18 cellular contexts compared by ENCODE assay signal in genomic region chr13:19052180-19052579, GRCh38.
A peak's percentile ranks its signal among the peaks of the same experiment; 100 is the strongest.
DNase-seq lines count a peak whose midpoint lies in the region; ATAC-seq, FAIRE-seq and TF ChIP-seq lines count a peak whose summit lies in the region.
"Had no signal": no experiment of that assay in that cellular context is flagged by ENCODE, and none has a peak within 500 bp of the region (broad histone marks: within the 10 kb centered on the region; RNA-seq: fewer than 3 reads in every experiment).

No MANE protein-coding gene starts in this region.

- H2AFZ ChIP-seq in HepG2 (ENCODE audit: low read length) (no peak overlapping the region), neuronal stem cell (ENCODE audit: low read length) (no peak overlapping the region)
- H2AFZ ChIP-seq: GM23248 had no signal

- in situ Hi-C loops in HepG2 (cut with HindIII; ENCODE audit: extremely low pct_ligation_motif_present, low pct_unique_long_range_greater_than_20kb), result no loop called here

- H3K4me2 ChIP-seq in HepG2 (ENCODE audit: low read depth, low read length) (no peak overlapping the region), neuronal stem cell (ENCODE audit: insufficient read depth, low read length, poor library complexity, severe bottlenecking) (no peak overlapping the region)
- H3K4me2 ChIP-seq: A549 had no signal

- no TSS peak for BruUV-seq in HepG2 (replicated peaks; lab: Mats Ljungman, UMichigan)

- H3K9me3 ChIP-seq in HepG2 (ENCODE audit: low read length) (no peaks in the 10 kb centered on the region; the same call in 1 of the 2 replicates), right lobe of liver (no peaks in the 10 kb centered on the region), neuronal stem cell (replicated peaks in 1 of 2; ENCODE audit: control insufficient read depth in 2 of 2, insufficient read depth in 1 of 2, low read depth in 1 of 2, low read length in 2 of 2) (peaks cover 0 to 74% of the 10 kb centered on the region in 2 donors)
- H3K9me3 ChIP-seq: A549, Caco-2, HAP-1 had no signal

- H3K4me3 ChIP-seq in HepG2 (replicated peaks in 1 of 3; ENCODE audit: insufficient read depth in 1 of 3, low read depth in 2 of 3, low read length in 3 of 3) (no peak overlapping the region), right lobe of liver (no peak overlapping the region), bronchial epithelial cell (ENCODE audit: low read depth, low read length) (no peak overlapping the region), neuronal stem cell (ENCODE audit: low read length in 2 of 2) (peak overlapping the region in 1 of 2 donors; percentile 67)
- H3K4me3 ChIP-seq: A549, GM23248, HAP-1 had no signal

- H2BK15ac ChIP-seq in neuronal stem cell (ENCODE audit: low read length), result no peak overlapping the region

- CTCF ChIA-PET in HepG2 (lab: Yijun Ruan, JAX; ENCODE audit: low intra/inter-chr PET ratio, low total read pairs), result no interaction called here

- no peak overlapping the region for H2BK120ac ChIP-seq in neuronal stem cell (ENCODE audit: low read depth, low read length)

- H3K79me1 ChIP-seq in neuronal stem cell (ENCODE audit: low read depth, low read length), result no peaks in the 10 kb centered on the region

- H3K36me3 ChIP-seq in HepG2 (replicated peaks in 1 of 2; ENCODE audit: control insufficient read depth in 1 of 2, insufficient read depth in 2 of 2, low read length in 2 of 2) (no peaks in the 10 kb centered on the region), right lobe of liver (no peaks in the 10 kb centered on the region), bronchial epithelial cell (ENCODE audit: control insufficient read depth, insufficient read depth, low read length) (no peaks in the 10 kb centered on the region), neuronal stem cell (replicated peaks in 1 of 2; ENCODE audit: control insufficient read depth in 2 of 2, insufficient read depth in 2 of 2, low read length in 2 of 2) (no peaks in the 10 kb centered on the region)
- H3K36me3 ChIP-seq: HAP-1 had no signal

- TF ChIP-seq RAD21 in HepG2 (CRISPR knock-in tag; IDR thresholded peaks at IDR 0.05), result no peak

- no peak overlapping the region for H3K18ac ChIP-seq in neuronal stem cell (ENCODE audit: low read length)

- no peak for TF ChIP-seq POLR2A in HepG2 (IDR thresholded peaks at IDR 0.05; ENCODE audit: insufficient read depth in 1 of 2, low read depth in 2 of 2, low read length in 2 of 2)
- no peak for TF ChIP-seq POLR2A in right lobe of liver (IDR thresholded peaks at IDR 0.05)

- H4K20me1 ChIP-seq in HepG2 (ENCODE audit: insufficient read depth, low read length), result no peaks in the 10 kb centered on the region

- H3K27me3 ChIP-seq in HepG2 (ENCODE audit: control insufficient read depth in 1 of 2, insufficient read depth in 2 of 2, low read length in 2 of 2) (no peaks in the 10 kb centered on the region; a peak in 1 of 5 replicates), right lobe of liver (no peaks in the 10 kb centered on the region), bronchial epithelial cell (ENCODE audit: control insufficient read depth, insufficient read depth, low read length) (no peaks in the 10 kb centered on the region), neuronal stem cell (ENCODE audit: control insufficient read depth in 3 of 3, insufficient read depth in 3 of 3, low read depth in 1 of 3, low read length in 3 of 3) (no peaks in the 10 kb centered on the region)

- H4K8ac ChIP-seq in neuronal stem cell (ENCODE audit: low read depth, low read length), result no peak overlapping the region

- no peak overlapping the region for H3K4ac ChIP-seq in neuronal stem cell (ENCODE audit: low read length)

- no peak overlapping the region for H3K9ac ChIP-seq in HepG2 (ENCODE audit: insufficient read depth, low read depth, low read length)
- peak overlapping the region; percentile 7 for H3K9ac ChIP-seq in neuronal stem cell (ENCODE audit: low read depth, low read length, poor library complexity)
- H3K9ac ChIP-seq: GM23248 had no signal

- POLR2A ChIA-PET in HepG2 (lab: Yijun Ruan, JAX), result no interaction called here

- H3K4me1 ChIP-seq in HepG2 (ENCODE audit: insufficient read depth, low read length) (no peaks in the 10 kb centered on the region), right lobe of liver (no peaks in the 10 kb centered on the region), neuronal stem cell (ENCODE audit: control insufficient read depth in 2 of 2, insufficient read depth in 1 of 2, low read depth in 1 of 2, low read length in 2 of 2) (no peaks in the 10 kb centered on the region)
- H3K4me1 ChIP-seq: A549, Caco-2, HAP-1 had no signal

- intact Hi-C loops in HepG2 (cut with micrococcal nuclease; ENCODE audit: unreplicated experiment) (no loop called here), right lobe of liver (cut with DNase I) (no loop called here)

- H3K27ac ChIP-seq in HepG2 (ENCODE audit: extremely low read length, insufficient read depth, low read length), result no peak overlapping the region
- no peak overlapping the region for H3K27ac ChIP-seq in right lobe of liver
- H3K27ac ChIP-seq in neuronal stem cell (replicated peaks; ENCODE audit: low read length), result no peak overlapping the region
- H3K27ac ChIP-seq: 22Rv1, A549, C4-2B, GM23248 had no signal

- TF ChIP-seq CTCF in HepG2 (CRISPR knock-in tag; IDR thresholded peaks at IDR 0.05), result no peak
- TF ChIP-seq CTCF in right lobe of liver (IDR thresholded peaks at IDR 0.05), result no peak
- TF ChIP-seq CTCF in bronchial epithelial cell (IDR thresholded peaks at IDR 0.05; ENCODE audit: insufficient read depth, low read length, severe bottlenecking), result no peak

- 36% methylated on average over 6 of the region's 6 CpGs for WGBS in HepG2 (ENCODE audit: low lambda C conversion rate)
- WGBS in right lobe of liver (ENCODE audit: insufficient coverage, low coverage, low lambda C conversion rate, missing lambda C conversion rate), result 48% methylated on average over 4 of the region's 6 CpGs
- no CpG with 5 or more reads among the region's 6 CpGs for WGBS in neuronal stem cell (ENCODE audit: extremely low coverage in 2 of 2, insufficient read length in 2 of 2, insufficient replicate concordance in 1 of 2), 2 donors

- H2BK12ac ChIP-seq in neuronal stem cell (ENCODE audit: low read length), result no peak overlapping the region

- TF ChIP-seq EP300 in HepG2 (IDR thresholded peaks at IDR 0.05; ENCODE audit: low read depth in 2 of 2, low read length in 2 of 2), result no peak
- no peak for TF ChIP-seq EP300 in HepG2 (CRISPR knock-in tag; IDR thresholded peaks at IDR 0.05; ENCODE audit: borderline replicate concordance)

- no peak overlapping the region for H3K14ac ChIP-seq in neuronal stem cell (ENCODE audit: low read length)

- ATAC-seq in HepG2 (no peak), right lobe of liver (no peak), HG03025 (IDR thresholded peaks at IDR 0.05; ENCODE audit: low FRiP score, unreplicated experiment) (no peak)
- ATAC-seq: A549 had no signal

- H2AK5ac ChIP-seq in neuronal stem cell (ENCODE audit: low read depth, low read length), result no peak overlapping the region

- no peaks in the 10 kb centered on the region for H3K79me2 ChIP-seq in HepG2 (ENCODE audit: insufficient read depth, low read length)

- FAIRE-seq in HepG2 (lab: Jason Lieb, UNC) (no peak), bronchial epithelial cell (lab: Jason Lieb, UNC) (peak; percentile 100)
- FAIRE-seq: A549, D721Med had no signal

- DNase-seq in HepG2 (ENCODE audit: low spot score), result no peak
- no peak for DNase-seq in right lobe of liver
- DNase-seq in bronchial epithelial cell (ENCODE audit: low read depth), result no peak
- no peak for DNase-seq in neuronal stem cell (ENCODE audit: low spot score)
- no peak for DNase-seq in OCI-M1 (lab: John Stamatoyannopoulos, UW)
- DNase-seq in HuH-7 (ENCODE audit: low spot score), result no peak
- DNase-seq: AML-193; Caco-2; CD4-positive, alpha-beta T cell; GDM1; GM23248; KG1 had no signal

- H4K91ac ChIP-seq in neuronal stem cell (ENCODE audit: low read depth, low read length, poor library complexity), result no peak overlapping the region

- H3K23ac ChIP-seq in neuronal stem cell (ENCODE audit: low read depth, low read length, poor library complexity), result no peak overlapping the region

- no peak overlapping the region for H2BK5ac ChIP-seq in neuronal stem cell (ENCODE audit: low read length)

TF ChIP-seq in HepG2, 621 proteins besides CTCF, POLR2A, EP300 and RAD21:
- TF ChIP-seq ZNF891 (CRISPR knock-in tag; IDR thresholded peaks at IDR 0.05), result no peak
- TF ChIP-seq CREB1 (IDR thresholded peaks at IDR 0.05), result peak; percentile 75
- TF ChIP-seq CREB1 (CRISPR knock-in tag; IDR thresholded peaks at IDR 0.05), result no peak
- TF ChIP-seq EED (CRISPR knock-in tag; IDR thresholded peaks at IDR 0.05), result no peak
- no peak for TF ChIP-seq HNRNPK (IDR thresholded peaks at IDR 0.05; ENCODE audit: low read depth, low read length, poor library complexity, severe bottlenecking)
- no peak for TF ChIP-seq NFE2 (CRISPR knock-in tag; IDR thresholded peaks at IDR 0.05)
- TF ChIP-seq MNT (IDR thresholded peaks at IDR 0.05), result peak; percentile 77
- TF ChIP-seq ZBTB21 (CRISPR knock-in tag; IDR thresholded peaks at IDR 0.05), result no peak
